ENCODE assay signal across 11 cellular contexts in the genomic region with DNA sequence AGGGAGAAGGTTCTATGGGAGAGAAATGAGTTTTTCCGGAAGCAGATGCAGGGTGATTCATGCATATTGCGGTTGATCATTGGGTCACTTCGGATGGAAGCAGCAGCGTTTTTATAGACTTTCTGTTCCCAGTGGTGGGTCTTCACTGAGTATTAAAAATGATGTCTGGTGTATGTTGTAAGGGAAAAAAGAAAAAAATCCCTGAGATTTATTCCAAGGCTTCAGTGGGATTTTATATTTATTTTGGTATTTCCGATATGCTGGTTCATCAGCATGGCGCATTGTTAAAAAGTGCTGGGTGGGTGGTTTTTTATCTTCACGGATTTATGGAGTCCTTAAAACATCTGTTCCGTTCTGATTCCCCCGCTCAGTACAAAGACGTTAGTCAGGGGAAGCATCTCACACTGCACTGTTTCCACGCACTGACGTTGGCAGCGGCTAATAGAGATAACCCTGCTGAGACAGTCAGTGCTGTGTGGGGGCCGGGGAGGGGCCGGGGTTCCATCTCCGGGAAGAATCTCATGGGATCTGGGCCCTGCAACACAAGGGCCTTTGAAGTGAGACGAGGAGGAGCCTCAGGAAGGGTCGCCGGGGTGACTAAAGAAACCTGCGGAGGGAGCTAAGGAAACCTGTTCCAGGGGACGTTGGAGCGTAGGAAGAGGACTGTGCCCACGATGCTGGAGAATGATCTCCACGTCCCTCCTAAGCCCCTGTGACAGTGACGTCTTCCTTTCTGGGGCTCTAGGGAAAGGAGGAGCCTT.
DNase-seq lines count a peak whose midpoint lies in the region; TF ChIP-seq lines count a peak whose summit lies in the region.
"Had no signal": no experiment of that assay in that cellular context is flagged by ENCODE, and none has a peak within 500 bp of the region (broad histone marks: within the 10 kb centered on the region; RNA-seq: fewer than 3 reads in every experiment).

No MANE protein-coding gene starts in this region.

- DNase-seq in BJ (ENCODE audit: low read depth) (peak; percentile 84), NOMO-1 treated with DMSO at 0.1 percent for 48 hours (lab: John Stamatoyannopoulos, UW; ENCODE audit: unreplicated experiment) (peak; percentile 77), ecto neural progenitor cell (ENCODE audit: low spot score) (peak; percentile 63), nephron progenitor cell (peak; percentile 30), BE2C (no peak), NCI-H1105 treated with DMSO at 0.1 percent for 48 hours (lab: John Stamatoyannopoulos, UW) (no peak), kidney tubule cell (ENCODE audit: low spot score) (no peak), NCI-H2029 treated with DMSO at 0.1 percent for 48 hours (lab: John Stamatoyannopoulos, UW) (no peak)
- DNase-seq: COR-L47; effector CD8-positive, alpha-beta T cell; T1000 had no signal

- POLR2A ChIA-PET in BJ (lab: Charles Lee), result no interaction called here

- H3K36me3 Mint-ChIP-seq in nephron progenitor cell (ENCODE audit: low read depth), result no peaks in the 10 kb centered on the region

- H3K27me3 ChIP-seq in BJ (ENCODE audit: control insufficient read depth, insufficient read depth, low read length) (no peaks in the 10 kb centered on the region), BE2C (no peaks in the 10 kb centered on the region)

- H3K27ac Mint-ChIP-seq in nephron progenitor cell, result no peak overlapping the region

- H3K4me1 Mint-ChIP-seq in nephron progenitor cell, result peaks cover 23% of the 10 kb centered on the region

- H3K4me3 ChIP-seq in BJ (ENCODE audit: low read depth, low read length), result no peak overlapping the region
- H3K4me3 ChIP-seq in BE2C (ENCODE audit: low read depth, low read length), result no peak overlapping the region

- H3K9me3 ChIP-seq in BE2C, result no peaks in the 10 kb centered on the region; the same call in 1 of the 2 replicates

- no peak overlapping the region for H3K4me3 Mint-ChIP-seq in nephron progenitor cell

- CTCF ChIA-PET in BJ (lab: Yijun Ruan, JAX), result interaction anchor here (1.6 kb wide), 1 partner anchor 10 kb away, joined by 3 read pairs; no protein-coding TSS in a partner anchor

- no peak for TF ChIP-seq CTCF in BJ (IDR thresholded peaks at IDR 0.05; ENCODE audit: insufficient read depth, low read depth, low read length)
- TF ChIP-seq CTCF in nephron progenitor cell (IDR thresholded peaks at IDR 0.05), result no peak
- no peak for TF ChIP-seq CTCF in BE2C (IDR thresholded peaks at IDR 0.05; ENCODE audit: low read depth, low read length)

- peaks cover 18% of the 10 kb centered on the region for H3K27me3 Mint-ChIP-seq in nephron progenitor cell (ENCODE audit: low read depth, poor library complexity)

- no peaks in the 10 kb centered on the region for H3K9me3 Mint-ChIP-seq in nephron progenitor cell

- H3K4me1 ChIP-seq in BE2C, result no peaks in the 10 kb centered on the region

- H3K36me3 ChIP-seq in BJ (ENCODE audit: control insufficient read depth, insufficient read depth, low read length) (no peaks in the 10 kb centered on the region), BE2C (no peaks in the 10 kb centered on the region)

Comparison
In these comparisons a context has a peak if more than half of its experiments do, and no peak if none do; other contexts are left out.
1. DNase-seq: peak in BJ (single experiment), NOMO-1 treated with DMSO at 0.1 percent for 48 hours (single experiment), ecto neural progenitor cell (single experiment) and nephron progenitor cell (single experiment); none in BE2C (single experiment), NCI-H1105 treated with DMSO at 0.1 percent for 48 hours (single experiment), kidney tubule cell (single experiment) and NCI-H2029 treated with DMSO at 0.1 percent for 48 hours (single experiment).